In genomic region chr17:37662358-37662757, GRCh38 we compare ENCODE assay signal across 25 cellular contexts. TPM values are rescaled to one million over a fixed set of nuclear protein-coding genes. Genes with fewer than 3 reads are reported as not detected.
DNase-seq lines count a peak whose midpoint lies in the region; ATAC-seq and TF ChIP-seq lines count a peak whose summit lies in the region.
"Had no signal": no experiment of that assay in that cellular context is flagged by ENCODE, and none has a peak within 500 bp of the region (broad histone marks: within the 10 kb centered on the region; RNA-seq: fewer than 3 reads in every experiment).

No MANE protein-coding gene starts in this region.

- H3K9me3 Mint-ChIP-seq in endodermal cell, result no peaks in the 10 kb centered on the region
- no peaks in the 10 kb centered on the region for H3K9me3 Mint-ChIP-seq in HFFc6

- no peak overlapping the region for H2AK9ac ChIP-seq in IMR-90 (replicated peaks; ENCODE audit: low read depth, low read length, poor library complexity)

- H3K14ac ChIP-seq in IMR-90 (replicated peaks; ENCODE audit: low read depth, low read length), result no peak overlapping the region

- H2BK5ac ChIP-seq in IMR-90 (ENCODE audit: low read depth, low read length, poor library complexity, severe bottlenecking), result no peak overlapping the region

- H3K4me2 ChIP-seq in IMR-90 (ENCODE audit: low read depth, low read length), result no peak overlapping the region

- CTCF ChIA-PET in IMR-90 (lab: Yijun Ruan, JAX), result interaction anchor here (1.4 kb wide), 1 partner anchor 12 kb away, joined by 4 read pairs; no protein-coding TSS in a partner anchor

- H3K4me3 Mint-ChIP-seq in endodermal cell (no peak overlapping the region), HFFc6 (no peak overlapping the region)

- H3K27ac ChIP-seq in IMR-90 (ENCODE audit: insufficient read depth, low read length), result no peak overlapping the region
- no peak overlapping the region for H3K27ac ChIP-seq in endodermal cell (ENCODE audit: low read depth, low read length)
- H3K27ac ChIP-seq in ascending aorta, result no peak overlapping the region

- no peak overlapping the region for H2AK5ac ChIP-seq in IMR-90 (ENCODE audit: low read depth, low read length)

- dilution Hi-C loops in IMR-90 (cut with HindIII; ENCODE audit: low sequenced_read_pairs, unreplicated experiment), result no loop called here

- H2BK120ac ChIP-seq in IMR-90 (ENCODE audit: low read depth, low read length), result no peak overlapping the region

- H3K9me3 ChIP-seq in IMR-90 (ENCODE audit: control insufficient read depth, insufficient read depth, low read length) (no peaks in the 10 kb centered on the region), endodermal cell (ENCODE audit: control insufficient read depth, low read length) (no peaks in the 10 kb centered on the region), ascending aorta (no peaks in the 10 kb centered on the region)

- H3K27me3 ChIP-seq in IMR-90 (ENCODE audit: control insufficient read depth, insufficient read depth, low read length) (no peaks in the 10 kb centered on the region), endodermal cell (ENCODE audit: control insufficient read depth, insufficient read depth, low read length, poor library complexity, severe bottlenecking) (no peaks in the 10 kb centered on the region), ascending aorta (no peaks in the 10 kb centered on the region)

- 27% methylated on average over 2 of the region's 5 CpGs; no CpG with 5 or more reads in 1 of the 2 experiments for WGBS in IMR-90 (ENCODE audit: extremely low coverage in 2 of 2, insufficient read length in 1 of 2), 2 experiments
- 50 to 71% methylated on average over 1 to 5 of the region's 5 CpGs for WGBS in endodermal cell (ENCODE audit: insufficient coverage in 1 of 2, insufficient read length in 1 of 2), 2 experiments

- H3K9me1 ChIP-seq in IMR-90 (ENCODE audit: insufficient read depth, low read length), result no peaks in the 10 kb centered on the region

- no peak overlapping the region for H2BK20ac ChIP-seq in IMR-90 (ENCODE audit: low read depth, low read length)

- H3K4me3 ChIP-seq in IMR-90 (ENCODE audit: insufficient read depth, low read depth, low read length) (no peak overlapping the region), endodermal cell (ENCODE audit: low read length) (no peak overlapping the region), ascending aorta (no peak overlapping the region)
- H3K4me3 ChIP-seq: K562 had no signal

- ATAC-seq in IMR-90 (ENCODE audit: low read depth) (no peak), left colon (peak; percentile 34), GM21723 (IDR thresholded peaks at IDR 0.05; ENCODE audit: unreplicated experiment) (no peak), GM18498 (IDR thresholded peaks at IDR 0.05; ENCODE audit: unreplicated experiment) (no peak)
- ATAC-seq: HCT116, K562 had no signal

- no peak overlapping the region for H3K4ac ChIP-seq in IMR-90 (ENCODE audit: low read depth, low read length)

- no peak overlapping the region for H2BK15ac ChIP-seq in IMR-90 (ENCODE audit: low read depth, low read length)

- H4K91ac ChIP-seq in IMR-90 (ENCODE audit: insufficient read depth, low read depth, low read length), result no peak overlapping the region

- TF ChIP-seq RAD21 in IMR-90 (IDR thresholded peaks at IDR 0.05; ENCODE audit: low read length), result no peak

- no peak for TF ChIP-seq POLR2A in IMR-90 (IDR thresholded peaks at IDR 0.05; ENCODE audit: low read depth, low read length)

- H3K27ac Mint-ChIP-seq in endodermal cell, result peak overlapping the region; percentile 49
- H3K27ac Mint-ChIP-seq in HFFc6, result no peak overlapping the region

- in situ Hi-C loops in IMR-90 (cut with MboI; ENCODE audit: low sequenced_read_pairs), result no loop called here

- H3K18ac ChIP-seq in IMR-90 (ENCODE audit: low read depth, low read length), result no peak overlapping the region

- POLR2A ChIA-PET in IMR-90 (lab: Charles Lee; ENCODE audit: unreplicated experiment), result no interaction called here

- H2AFZ ChIP-seq in IMR-90 (replicated peaks; ENCODE audit: low read length, poor library complexity), result peak overlapping the region; percentile 63

- intact Hi-C loops in IMR-90 (cut with micrococcal nuclease) (no loop called here), left colon (cut with DNase I, micrococcal nuclease) (no loop called here), ascending aorta (cut with DNase I) (no loop called here)

- H3K56ac ChIP-seq in IMR-90 (ENCODE audit: extremely low read depth, insufficient read depth, low read length), result no peak overlapping the region

- H4K8ac ChIP-seq in IMR-90 (ENCODE audit: low read depth in 2 of 2, low read length in 2 of 2), result no peak overlapping the region

- no peaks in the 10 kb centered on the region for H3K79me1 ChIP-seq in IMR-90 (ENCODE audit: low read depth in 1 of 2, low read length in 2 of 2)

- peak; percentile 68 for DNase-seq in ELF-1 (ENCODE audit: low read depth, low spot score)
- no peak for DNase-seq in IMR-90
- DNase-seq in endodermal cell, result peak; percentile 73
- no peak for DNase-seq in left colon
- no peak for DNase-seq in ascending aorta (ENCODE audit: low spot score in 2 of 2)
- no peak for DNase-seq in HFFc6
- DNase-seq: Calu3; DND-41; GOT3; Kasumi-1; MV-4-11; NCI-H1105; NCI-H1436 treated with DMSO at 0.1 percent for 48 hours; NCI-H187 treated with DMSO at 0.1 percent for 48 hours; NCI-H2107; NCI-H446; NCI-H524 treated with DMSO at 0.1 percent for 48 hours; NCI-H774; NK-92 treated with Interleukin-12 subunit alpha and Interleukin-12 subunit beta, amount 100 ng/mL, for 24 hours; Right ventricle myocardium superior; RPMI8226 had no signal

- H4K20me1 ChIP-seq in IMR-90 (ENCODE audit: insufficient read depth, low read length), result no peaks in the 10 kb centered on the region

- H3K4me1 Mint-ChIP-seq in endodermal cell (peaks cover 19% of the 10 kb centered on the region), HFFc6 (ENCODE audit: low read depth) (0 out of 2 replicates have a peak, but pooled peaks cover 6% of the 10 kb centered on the region)

- H3K23ac ChIP-seq in IMR-90 (ENCODE audit: low read depth, low read length), result no peak overlapping the region

- TF ChIP-seq CTCF in IMR-90 (conservative IDR thresholded peaks at IDR 0.05; ENCODE audit: low read depth, low read length) (no peak), endodermal cell (conservative IDR thresholded peaks at IDR 0.05) (no peak), ascending aorta (IDR thresholded peaks at IDR 0.05) (no peak), HFFc6 (IDR thresholded peaks at IDR 0.05) (no peak)

- no peak overlapping the region for H3K9ac ChIP-seq in IMR-90 (ENCODE audit: low read depth, low read length)
- no peak overlapping the region for H3K9ac ChIP-seq in endodermal cell (ENCODE audit: extremely low read depth, low read length, poor library complexity, severe bottlenecking)

- H3K36me3 Mint-ChIP-seq in endodermal cell (ENCODE audit: low read depth) (no peaks in the 10 kb centered on the region), HFFc6 (ENCODE audit: low read depth) (no peaks in the 10 kb centered on the region)

- H3K27me3 Mint-ChIP-seq in endodermal cell (ENCODE audit: insufficient read depth), result no peaks in the 10 kb centered on the region
- H3K27me3 Mint-ChIP-seq in HFFc6 (ENCODE audit: insufficient read depth), result peaks cover 3% of the 10 kb centered on the region; the same call in 1 of the 2 replicates

- BruUV-seq in IMR-90 (replicated peaks; lab: Mats Ljungman, UMichigan), result no TSS peak

- H3K36me3 ChIP-seq in IMR-90 (ENCODE audit: control insufficient read depth, insufficient read depth, low read length) (no peaks in the 10 kb centered on the region), endodermal cell (ENCODE audit: control insufficient read depth, insufficient read depth, low read length) (no peaks in the 10 kb centered on the region), ascending aorta (no peaks in the 10 kb centered on the region)

- no peak overlapping the region for H4K5ac ChIP-seq in IMR-90 (ENCODE audit: low read depth, low read length)

- H3K4me1 ChIP-seq in IMR-90 (ENCODE audit: control insufficient read depth, insufficient read depth, low read length) (no peaks in the 10 kb centered on the region), endodermal cell (ENCODE audit: control insufficient read depth, insufficient read depth, low read length) (no peaks in the 10 kb centered on the region), ascending aorta (no peaks in the 10 kb centered on the region)

TF ChIP-seq in IMR-90, 13 proteins besides CTCF, POLR2A, EP300 and RAD21 (continues in another document):
- no peak for TF ChIP-seq CEBPB (IDR thresholded peaks at IDR 0.05; ENCODE audit: low read depth, low read length)
- no peak for TF ChIP-seq RCOR1 (IDR thresholded peaks at IDR 0.05; ENCODE audit: insufficient replicate concordance, low read length)
- TF ChIP-seq BHLHE40 (IDR thresholded peaks at IDR 0.05; ENCODE audit: low read depth, low read length), result no peak
- no peak for TF ChIP-seq SMC3 (IDR thresholded peaks at IDR 0.05; ENCODE audit: low read depth, low read length)
- no peak for TF ChIP-seq NFE2L2 (IDR thresholded peaks at IDR 0.05; ENCODE audit: low read depth, low read length)
- no peak for TF ChIP-seq RFX5 (IDR thresholded peaks at IDR 0.05; ENCODE audit: low read depth, low read length)

RNA-seq across cellular contexts. Expression of gene DDX52, which starts 19.1 kb away (rescaled TPM):
- 26.7 and 32.2 TPM in 2 replicates for total RNA-seq in IMR-90 (2012; rRNA removed)
- polyA plus RNA-seq in IMR-90 (2012; rRNA removed), result 11.2 and 12.5 TPM in 2 replicates
- 1.4 and 1.9 TPM in 2 replicates for polyA plus RNA-seq in IMR-90 (2012; cell fraction: cytosol; rRNA removed)
- polyA plus RNA-seq in IMR-90 (2012; cell fraction: nucleus; rRNA removed; ENCODE audit: low replicate concordance), result 3.3 and 28.4 TPM in 2 replicates
- total RNA-seq in endodermal cell, result 10 to 100 TPM; 51.5 to 63.3 TPM
- polyA plus RNA-seq in endodermal cell (2013, experiment 1 of 2), result 37.7 TPM
- polyA plus RNA-seq in endodermal cell (2013, experiment 2 of 2), result 37.3 TPM
- 10 to 100 TPM; 25.0 to 28.1 TPM for total RNA-seq in left colon
- 12.6 TPM for total RNA-seq in ascending aorta
- 10 to 100 TPM; 22.4 to 29.8 (median 26.8) TPM for total RNA-seq in HFFc6 (2021; fragmentation: NEBNext Ultra II Directional; extraction: Animal tissue kit (Norgen Biotek cat#: 25700))

RNA-seq across cellular contexts. Expression of gene SYNRG, which starts 53.1 kb away (rescaled TPM):
- 11.4 and 11.7 TPM in 2 replicates for total RNA-seq in IMR-90 (2012; rRNA removed)
- polyA plus RNA-seq in IMR-90 (2012; rRNA removed), result 12.1 and 15.2 TPM in 2 replicates
- 5.6 and 7.1 TPM in 2 replicates for polyA plus RNA-seq in IMR-90 (2012; cell fraction: cytosol; rRNA removed)
- 7.5 and 21.0 TPM in 2 replicates for polyA plus RNA-seq in IMR-90 (2012; cell fraction: nucleus; rRNA removed; ENCODE audit: low replicate concordance)
- 10 to 100 TPM; 47.2 to 52.4 TPM for total RNA-seq in endodermal cell
- polyA plus RNA-seq in endodermal cell (2013, experiment 1 of 2), result 35.8 TPM
- 35.0 TPM for polyA plus RNA-seq in endodermal cell (2013, experiment 2 of 2)
- total RNA-seq in left colon, result 10 to 100 TPM; 35.9 to 38.9 TPM
- total RNA-seq in ascending aorta, result 47.1 TPM
- total RNA-seq in HFFc6 (2021; fragmentation: NEBNext Ultra II Directional; extraction: Animal tissue kit (Norgen Biotek cat#: 25700)), result 10 to 100 TPM; 30.8 to 39.5 (median 36.1) TPM

Comparison
In these comparisons a context has a peak if more than half of its experiments do, and no peak if none do; other contexts are left out.
1. DNase-seq: peak in ELF-1 (single experiment) and endodermal cell (single experiment); none in IMR-90 (single experiment), left colon (0 of 2), ascending aorta (0 of 2) and HFFc6 (single experiment).